In genomic region chr7:27110977-27111752, GRCh38 we compare ENCODE assay signal across 11 cellular contexts. TPM values are rescaled to one million over a fixed set of nuclear protein-coding genes. Genes with fewer than 3 reads are reported as not detected.
DNase-seq lines count a peak whose midpoint lies in the region; ATAC-seq and TF ChIP-seq lines count a peak whose summit lies in the region.
"Had no signal": no experiment of that assay in that cellular context is flagged by ENCODE, and none has a peak within 500 bp of the region (broad histone marks: within the 10 kb centered on the region; RNA-seq: fewer than 3 reads in every experiment).

No MANE protein-coding gene starts in this region.

- no peak overlapping the region for H3K4me3 ChIP-seq in AG10803 (ENCODE audit: low read length)
- peak overlapping the region; percentile 77 to 92 for H3K4me3 ChIP-seq in Panc1 (ENCODE audit: low read depth in 2 of 2, low read length in 2 of 2)
- H3K4me3 ChIP-seq in esophagus squamous epithelium: peak overlapping the region; percentile 18 to 91 (median 63)
- H3K4me3 ChIP-seq in CD4-positive, alpha-beta memory T cell (ENCODE audit: low read length in 2 of 2): no peak overlapping the region

- TF ChIP-seq CTCF in AG10803 (conservative IDR thresholded peaks at IDR 0.05; ENCODE audit: low read length) (no peak), Panc1 (IDR thresholded peaks at IDR 0.05) (no peak), esophagus squamous epithelium (IDR thresholded peaks at IDR 0.05) (peak in 2 of 6 experiments; percentile 11 to 17), progenitor cell of endocrine pancreas (IDR thresholded peaks at IDR 0.05; ENCODE audit: unreplicated experiment) (no peak)

- no peak for ATAC-seq in Panc1

- peak overlapping the region; percentile 99 for H3K27ac Mint-ChIP-seq in progenitor cell of endocrine pancreas
- H3K27ac Mint-ChIP-seq in activated T-helper 2 cell treated with anti-CD3 and anti-CD28 coated beads, Interferon-gamma antibody, Interleukin-2, Interleukin-4, amounts not matched to agents 10 μg/mL and 5 μg/mL and 100 μg/mL, durations not matched to agents 14 hours and 24 hours and 36 hours: no peak overlapping the region
- H3K27ac Mint-ChIP-seq in CD4-positive, alpha-beta memory T cell: no peak overlapping the region
- H3K27ac Mint-ChIP-seq: memory B cell had no signal

- WGBS in esophagus squamous epithelium, 2 donors: 12 to 28% methylated on average over 7 to 8 of the region's 8 CpGs

- peak overlapping the region; percentile 100 for H3K27ac ChIP-seq in Panc1 (ENCODE audit: low read length)
- peak overlapping the region; percentile 96 to 99 (median 99) for H3K27ac ChIP-seq in esophagus squamous epithelium
- H3K27ac ChIP-seq in CD4-positive, alpha-beta memory T cell (ENCODE audit: low read depth, low read length): no peak overlapping the region
- H3K27ac ChIP-seq: C4-2B had no signal

- intact Hi-C loops in Panc1 (cut with micrococcal nuclease; ENCODE audit: unreplicated experiment) (no loop called here), esophagus squamous epithelium (cut with DNase I) (no loop called here)
- intact Hi-C loops in activated T-helper 2 cell treated with anti-CD3 and anti-CD28 coated beads, Interferon-gamma antibody, Interleukin-2, Interleukin-4, amounts not matched to agents 10 μg/mL and 5 μg/mL and 100 μg/mL, durations not matched to agents 14 hours and 24 hours and 36 hours (cut with micrococcal nuclease): no loop called here
- intact Hi-C loops in CD4-positive, alpha-beta memory T cell (cut with micrococcal nuclease): no loop called here

- H3K4me1 ChIP-seq in Panc1 (ENCODE audit: control insufficient read depth, insufficient read depth, low read length) (peaks cover 41% of the 10 kb centered on the region), esophagus squamous epithelium (peaks cover 12 to 75% (median 44%) of the 10 kb centered on the region in 3 donors)
- H3K4me1 ChIP-seq in CD4-positive, alpha-beta memory T cell (ENCODE audit: insufficient read depth, low read length): no peaks in the 10 kb centered on the region

- CTCF ChIA-PET in Panc1 (lab: Charles Lee): interaction anchor here (0.7 kb wide), 1 partner anchor 232 kb away, joined by 3 read pairs; no protein-coding TSS in a partner anchor
- CTCF ChIA-PET in CD4-positive, alpha-beta memory T cell (lab: Charles Lee; ENCODE audit: partially characterized antibody): interaction anchor here (1.0 to 1.5 kb wide), 2 partner anchors 28 to 429 kb away, joined by 3 read pairs; no protein-coding TSS in a partner anchor

- in situ Hi-C loops in Panc1 (cut with HindIII; ENCODE audit: low pct_unique_long_range_greater_than_20kb, low sequenced_read_pairs): no loop called here

- H3K4me3 Mint-ChIP-seq in progenitor cell of endocrine pancreas (ENCODE audit: low read depth): peak overlapping the region; percentile 97
- no peak overlapping the region for H3K4me3 Mint-ChIP-seq in activated T-helper 2 cell treated with anti-CD3 and anti-CD28 coated beads, Interferon-gamma antibody, Interleukin-2, Interleukin-4, amounts not matched to agents 10 μg/mL and 5 μg/mL and 100 μg/mL, durations not matched to agents 14 hours and 24 hours and 36 hours (ENCODE audit: low read depth)
- no peak overlapping the region for H3K4me3 Mint-ChIP-seq in CD4-positive, alpha-beta memory T cell
- H3K4me3 Mint-ChIP-seq: memory B cell had no signal

- POLR2A ChIA-PET in Panc1 (lab: Charles Lee): interaction anchor here (0.6 to 0.8 kb wide), 5 partner anchors 9 to 531 kb away, joined by 3 to 4 read pairs (median 3); no protein-coding TSS in a partner anchor
- POLR2A ChIA-PET in CD4-positive, alpha-beta memory T cell (lab: Charles Lee; ENCODE audit: partially characterized antibody): no interaction called here

- H3K36me3 ChIP-seq in Panc1 (ENCODE audit: control insufficient read depth, insufficient read depth, low read length) (0 out of 2 replicates have a peak, but pooled peaks cover 2% of the 10 kb centered on the region), esophagus squamous epithelium (no peaks in the 10 kb centered on the region)
- H3K36me3 ChIP-seq in CD4-positive, alpha-beta memory T cell (ENCODE audit: insufficient read depth, low read length): no peaks in the 10 kb centered on the region

- H3K9me3 ChIP-seq in Panc1 (ENCODE audit: control insufficient read depth, insufficient read depth, low read depth, low read length): no peaks in the 10 kb centered on the region
- H3K9me3 ChIP-seq in esophagus squamous epithelium: no peaks in the 10 kb centered on the region
- no peaks in the 10 kb centered on the region for H3K9me3 ChIP-seq in CD4-positive, alpha-beta memory T cell (ENCODE audit: control insufficient read depth in 1 of 2, low read length in 2 of 2)

- peaks cover 21% of the 10 kb centered on the region for H3K36me3 Mint-ChIP-seq in progenitor cell of endocrine pancreas (ENCODE audit: insufficient read depth)
- H3K36me3 Mint-ChIP-seq in activated T-helper 2 cell treated with anti-CD3 and anti-CD28 coated beads, Interferon-gamma antibody, Interleukin-2, Interleukin-4, amounts not matched to agents 10 μg/mL and 5 μg/mL and 100 μg/mL, durations not matched to agents 14 hours and 24 hours and 36 hours (ENCODE audit: low read depth): no peaks in the 10 kb centered on the region
- H3K36me3 Mint-ChIP-seq in CD4-positive, alpha-beta memory T cell: no peaks in the 10 kb centered on the region

- peaks cover 52% of the 10 kb centered on the region for H3K4me1 Mint-ChIP-seq in progenitor cell of endocrine pancreas (ENCODE audit: low read depth)
- no peaks in the 10 kb centered on the region for H3K4me1 Mint-ChIP-seq in activated T-helper 2 cell treated with anti-CD3 and anti-CD28 coated beads, Interferon-gamma antibody, Interleukin-2, Interleukin-4, amounts not matched to agents 10 μg/mL and 5 μg/mL and 100 μg/mL, durations not matched to agents 14 hours and 24 hours and 36 hours (ENCODE audit: low read depth)
- no peaks in the 10 kb centered on the region for H3K4me1 Mint-ChIP-seq in CD4-positive, alpha-beta memory T cell
- H3K4me1 Mint-ChIP-seq: memory B cell had no signal

- no peaks in the 10 kb centered on the region for H3K27me3 Mint-ChIP-seq in progenitor cell of endocrine pancreas
- H3K27me3 Mint-ChIP-seq in activated T-helper 2 cell treated with anti-CD3 and anti-CD28 coated beads, Interferon-gamma antibody, Interleukin-2, Interleukin-4, amounts not matched to agents 10 μg/mL and 5 μg/mL and 100 μg/mL, durations not matched to agents 14 hours and 24 hours and 36 hours (ENCODE audit: low read depth): no peaks in the 10 kb centered on the region
- H3K27me3 Mint-ChIP-seq in CD4-positive, alpha-beta memory T cell: peaks cover under 1 to 6% of the 10 kb centered on the region in 2 donors

- no peaks in the 10 kb centered on the region for H3K27me3 ChIP-seq in Panc1 (ENCODE audit: control insufficient read depth, insufficient read depth, low read length)
- no peaks in the 10 kb centered on the region for H3K27me3 ChIP-seq in esophagus squamous epithelium
- H3K27me3 ChIP-seq in CD4-positive, alpha-beta memory T cell (ENCODE audit: insufficient read depth, low read length): no peaks in the 10 kb centered on the region

- no TSS peak for BruUV-seq in Panc1 (replicated peaks; lab: Mats Ljungman, UMichigan)

- H3K9me3 Mint-ChIP-seq in progenitor cell of endocrine pancreas (ENCODE audit: low read depth): no peaks in the 10 kb centered on the region
- no peaks in the 10 kb centered on the region for H3K9me3 Mint-ChIP-seq in activated T-helper 2 cell treated with anti-CD3 and anti-CD28 coated beads, Interferon-gamma antibody, Interleukin-2, Interleukin-4, amounts not matched to agents 10 μg/mL and 5 μg/mL and 100 μg/mL, durations not matched to agents 14 hours and 24 hours and 36 hours
- H3K9me3 Mint-ChIP-seq in CD4-positive, alpha-beta memory T cell: peaks cover 0 to 2% (median 0%) of the 10 kb centered on the region in 8 donors

- no peak for TF ChIP-seq POLR2A in esophagus squamous epithelium (IDR thresholded peaks at IDR 0.05)

- DNase-seq in AG10803 (ENCODE audit: low read depth) (peak; percentile 64), Panc1 (ENCODE audit: low read depth, low spot score) (no peak), esophagus squamous epithelium (lab: John Stamatoyannopoulos, UW) (no peak), progenitor cell of endocrine pancreas (ENCODE audit: low spot score, unreplicated experiment) (no peak), NCI-H1105 treated with DMSO at 0.1 percent for 48 hours (lab: John Stamatoyannopoulos, UW) (no peak), NCI-H510A treated with DMSO at 0.1 percent for 48 hours (lab: John Stamatoyannopoulos, UW) (no peak)
- DNase-seq in activated T-helper 2 cell treated with anti-CD3 and anti-CD28 coated beads, Interferon-gamma antibody, Interleukin-2, Interleukin-4, amounts not matched to agents 10 μg/mL and 5 μg/mL and 100 μg/mL, durations not matched to agents 14 hours and 24 hours and 36 hours (ENCODE audit: low spot score): no peak
- no peak for DNase-seq in CD4-positive, alpha-beta memory T cell

RNA-seq across cellular contexts. Expression of gene HOXA2, which starts 8.7 kb away (rescaled TPM):
- 2.9 TPM for total RNA-seq in Panc1 (2021; ENCODE audit: unreplicated experiment)
- polyA plus RNA-seq in Panc1 (2012; ENCODE audit: insufficient read length): 0.84 TPM
- 1 to 10 TPM in 3 of 4 donors, under 1 TPM in 1; 0.27 to 3.6 (median 1.5) TPM for total RNA-seq in esophagus squamous epithelium
- 17.9 and 18.6 TPM in 2 replicates for total RNA-seq in progenitor cell of endocrine pancreas
- total RNA-seq in activated T-helper 2 cell treated with anti-CD3 and anti-CD28 coated beads, Interferon-gamma antibody, Interleukin-2, Interleukin-4, amounts not matched to agents 10 μg/mL and 5 μg/mL and 100 μg/mL, durations not matched to agents 14 hours and 24 hours and 36 hours: not detected in 2 replicates
- not detected for total RNA-seq in CD4-positive, alpha-beta memory T cell
- polyA plus RNA-seq in CD4-positive, alpha-beta memory T cell: not detected
- total RNA-seq: activated CD8-positive, alpha-beta memory T cell treated with anti-CD3 and anti-CD28 coated beads for 36 hours had no signal

RNA-seq across cellular contexts. Expression of gene HOXA1, which starts 15.4 kb away (rescaled TPM):
- total RNA-seq in Panc1 (2021; ENCODE audit: unreplicated experiment): 8.8 TPM
- polyA plus RNA-seq in Panc1 (2012; ENCODE audit: insufficient read length): 5.3 TPM
- 1 to 10 TPM; 1.6 to 2.5 (median 2.2) TPM for total RNA-seq in esophagus squamous epithelium
- total RNA-seq in progenitor cell of endocrine pancreas: 27.4 and 31.2 TPM in 2 replicates
- total RNA-seq in activated T-helper 2 cell treated with anti-CD3 and anti-CD28 coated beads, Interferon-gamma antibody, Interleukin-2, Interleukin-4, amounts not matched to agents 10 μg/mL and 5 μg/mL and 100 μg/mL, durations not matched to agents 14 hours and 24 hours and 36 hours: 0.11 and 0.16 TPM in 2 replicates
- under 1 TPM; 0.73 to 0.75 TPM for total RNA-seq in CD4-positive, alpha-beta memory T cell
- polyA plus RNA-seq in CD4-positive, alpha-beta memory T cell: under 1 TPM; 0.49 to 0.68 TPM

RNA-seq across cellular contexts. Expression of gene HOXA4, which starts 19.4 kb away (rescaled TPM):
- total RNA-seq in Panc1 (2021; ENCODE audit: unreplicated experiment) (0.39 TPM), esophagus squamous epithelium (1 to 10 TPM; 2.9 to 6.7 (median 4.1) TPM), progenitor cell of endocrine pancreas (13.7 TPM in 2 replicates)
- 0.45 TPM for polyA plus RNA-seq in Panc1 (2012; ENCODE audit: insufficient read length)
- not detected in 2 replicates for total RNA-seq in activated T-helper 2 cell treated with anti-CD3 and anti-CD28 coated beads, Interferon-gamma antibody, Interleukin-2, Interleukin-4, amounts not matched to agents 10 μg/mL and 5 μg/mL and 100 μg/mL, durations not matched to agents 14 hours and 24 hours and 36 hours
- under 1 TPM in 1 of 2 experiments, not detected in 1; 0.19 TPM for total RNA-seq in CD4-positive, alpha-beta memory T cell
- polyA plus RNA-seq in CD4-positive, alpha-beta memory T cell: under 1 TPM in 1 of 2 donors, not detected in 1; 0.30 TPM

RNA-seq across cellular contexts. Expression of gene HOXA5, which starts 32.3 kb away (rescaled TPM):
- total RNA-seq in Panc1 (2021; ENCODE audit: unreplicated experiment): 3.9 TPM
- polyA plus RNA-seq in Panc1 (2012; ENCODE audit: insufficient read length): 3.0 TPM
- total RNA-seq in esophagus squamous epithelium: 1 to 10 TPM; 3.6 to 8.2 (median 6.8) TPM
- 12.6 and 18.1 TPM in 2 replicates for total RNA-seq in progenitor cell of endocrine pancreas
- total RNA-seq in activated T-helper 2 cell treated with anti-CD3 and anti-CD28 coated beads, Interferon-gamma antibody, Interleukin-2, Interleukin-4, amounts not matched to agents 10 μg/mL and 5 μg/mL and 100 μg/mL, durations not matched to agents 14 hours and 24 hours and 36 hours: not detected in 2 replicates
- total RNA-seq in CD4-positive, alpha-beta memory T cell: not detected
- not detected for polyA plus RNA-seq in CD4-positive, alpha-beta memory T cell
- total RNA-seq: activated CD8-positive, alpha-beta memory T cell treated with anti-CD3 and anti-CD28 coated beads for 36 hours had no signal

RNA-seq across cellular contexts. Expression of gene HOXA6, which starts 36.4 kb away (rescaled TPM):
- total RNA-seq in Panc1 (2021; ENCODE audit: unreplicated experiment): 3.3 TPM
- 4.8 TPM for polyA plus RNA-seq in Panc1 (2012; ENCODE audit: insufficient read length)
- total RNA-seq in esophagus squamous epithelium: 1 to 10 TPM in 1 of 4 donors, under 1 TPM in 1, not detected in 2; 0.26 to 1.3 TPM
- total RNA-seq in progenitor cell of endocrine pancreas: 0.38 TPM in 1 of 2 replicates, not detected in the other
- not detected in 2 replicates for total RNA-seq in activated T-helper 2 cell treated with anti-CD3 and anti-CD28 coated beads, Interferon-gamma antibody, Interleukin-2, Interleukin-4, amounts not matched to agents 10 μg/mL and 5 μg/mL and 100 μg/mL, durations not matched to agents 14 hours and 24 hours and 36 hours
- not detected for total RNA-seq in CD4-positive, alpha-beta memory T cell
- not detected for polyA plus RNA-seq in CD4-positive, alpha-beta memory T cell
- total RNA-seq: activated CD8-positive, alpha-beta memory T cell treated with anti-CD3 and anti-CD28 coated beads for 36 hours had no signal

Comparison
In these comparisons a context has a peak if more than half of its experiments do, and no peak if none do; other contexts are left out.
1. H3K4me3 ChIP-seq: peak in Panc1 (2 of 2) and esophagus squamous epithelium (4 of 4); none in AG10803 (single experiment) and CD4-positive, alpha-beta memory T cell (0 of 2).